Comparison of ENCODE assay signal across 10 cellular contexts in genomic region chr16:75263963-75264445, GRCh38. TPM values are rescaled to one million over a fixed set of nuclear protein-coding genes. Genes with fewer than 3 reads are reported as not detected.
DNase-seq lines count a peak whose midpoint lies in the region; FAIRE-seq and TF ChIP-seq lines count a peak whose summit lies in the region.
"Had no signal": no experiment of that assay in that cellular context is flagged by ENCODE, and none has a peak within 500 bp of the region (broad histone marks: within the 10 kb centered on the region; RNA-seq: fewer than 3 reads in every experiment).

No MANE protein-coding gene starts in this region.

- peaks cover 50% of the 10 kb centered on the region for H3K4me1 Mint-ChIP-seq in nephron

- dilution Hi-C loops in endothelial cell of umbilical vein (cut with MboI; ENCODE audit: extremely low pct_ligation_motif_present, low sequenced_read_pairs): no loop called here

- no peaks in the 10 kb centered on the region for H3K9me3 Mint-ChIP-seq in nephron

- peak overlapping the region; percentile 88 to 99 (median 96) for H3K4me3 Mint-ChIP-seq in nephron

- peak overlapping the region; percentile 91 for H3K4me3 ChIP-seq in AG10803 (ENCODE audit: low read length)
- no peak overlapping the region for H3K4me3 ChIP-seq in NB4 (ENCODE audit: low read depth, low read length)
- H3K4me3 ChIP-seq in endothelial cell of umbilical vein (replicated peaks in 1 of 3; ENCODE audit: insufficient read depth in 1 of 3, low read depth in 1 of 3, low read length in 3 of 3): peak overlapping the region; percentile 82 to 89 (median 88)

- peaks cover 5% of the 10 kb centered on the region for H3K36me3 Mint-ChIP-seq in nephron (ENCODE audit: low read depth)

- BruUV-seq in endothelial cell of umbilical vein (replicated peaks; lab: Mats Ljungman, UMichigan): no TSS peak

- H2AFZ ChIP-seq in endothelial cell of umbilical vein (ENCODE audit: low read depth, low read length): no peak overlapping the region

- peak; percentile 85 for FAIRE-seq in endothelial cell of umbilical vein (lab: Jason Lieb, UNC)
- FAIRE-seq: GM18507 had no signal

- no peaks in the 10 kb centered on the region for H3K9me1 ChIP-seq in endothelial cell of umbilical vein (replicated peaks; ENCODE audit: control insufficient read depth, extremely low read depth, insufficient read depth, low read length)

- peak overlapping the region; percentile 91 to 100 (median 99) for H3K27ac Mint-ChIP-seq in nephron

- no peak for TF ChIP-seq CTCF in AG10803 (conservative IDR thresholded peaks at IDR 0.05; ENCODE audit: low read length)
- TF ChIP-seq CTCF in NB4 (IDR thresholded peaks at IDR 0.05; ENCODE audit: low read depth, low read length): no peak
- no peak for TF ChIP-seq CTCF in endothelial cell of umbilical vein (IDR thresholded peaks at IDR 0.05; ENCODE audit: extremely low read depth in 1 of 2, insufficient read depth in 1 of 2, low read depth in 1 of 2, low read length in 2 of 2)
- no peak for TF ChIP-seq CTCF in nephron (IDR thresholded peaks at IDR 0.05; ENCODE audit: unreplicated experiment in 3 of 3)

- H3K36me3 ChIP-seq in endothelial cell of umbilical vein (ENCODE audit: control insufficient read depth in 2 of 2, extremely low read depth in 1 of 2, insufficient read depth in 2 of 2, low read length in 2 of 2): peaks cover 2 to 5% of the 10 kb centered on the region in 2 experiments

- TF ChIP-seq POLR2A in NB4 (IDR thresholded peaks at IDR 0.05; ENCODE audit: extremely low read depth, insufficient read length): no peak
- TF ChIP-seq POLR2A in endothelial cell of umbilical vein (IDR thresholded peaks at IDR 0.05; ENCODE audit: low read depth, low read length): no peak

- H3K4me1 ChIP-seq in endothelial cell of umbilical vein (ENCODE audit: control insufficient read depth, extremely low read depth, insufficient read depth, low read length): peaks cover 49% of the 10 kb centered on the region

- intact Hi-C loops in endothelial cell of umbilical vein (cut with micrococcal nuclease): loop anchor here (1.0 kb wide), 1 partner anchor 11 kb away; no protein-coding TSS in a partner anchor

- peak overlapping the region; percentile 94 for H3K9ac ChIP-seq in endothelial cell of umbilical vein (replicated peaks; ENCODE audit: extremely low read depth, insufficient read depth, low read length)

- H3K4me2 ChIP-seq in endothelial cell of umbilical vein (ENCODE audit: insufficient read depth, low read length): peak overlapping the region; percentile 89

- H3K9me3 ChIP-seq in endothelial cell of umbilical vein (replicated peaks; ENCODE audit: control insufficient read depth, insufficient read depth, low read length): no peaks in the 10 kb centered on the region

- H3K27me3 ChIP-seq in endothelial cell of umbilical vein (ENCODE audit: control insufficient read depth in 2 of 2, insufficient read depth in 2 of 2, low read length in 2 of 2): no peaks in the 10 kb centered on the region

- POLR2A ChIA-PET in endothelial cell of umbilical vein (lab: Charles Lee): interaction anchor here (1.0 to 2.5 kb wide), 3 partner anchors 13 to 121 kb away, joined by 3 to 8 read pairs (median 6); no protein-coding TSS in a partner anchor

- CTCF ChIA-PET in endothelial cell of umbilical vein (lab: Charles Lee): interaction anchor here (0.6 to 3.2 kb wide), 3 partner anchors 11 to 121 kb away, joined by 3 to 16 read pairs (median 6); no protein-coding TSS in a partner anchor

- no peaks in the 10 kb centered on the region for H4K20me1 ChIP-seq in endothelial cell of umbilical vein (replicated peaks; ENCODE audit: control insufficient read depth, extremely low read depth, insufficient read depth, low read length)

- peaks cover 68% of the 10 kb centered on the region for H3K79me2 ChIP-seq in endothelial cell of umbilical vein (ENCODE audit: control insufficient read depth, insufficient read depth, low read length)

- peak overlapping the region; percentile 93 for H3K27ac ChIP-seq in endothelial cell of umbilical vein (ENCODE audit: insufficient read depth, low read depth, low read length)

- H3K27me3 Mint-ChIP-seq in nephron (ENCODE audit: low read depth): no peaks in the 10 kb centered on the region

- no peak for DNase-seq in AG10803 (ENCODE audit: low read depth)
- peak; percentile 31 for DNase-seq in NB4 (ENCODE audit: low read depth)
- DNase-seq in endothelial cell of umbilical vein (ENCODE audit: low read depth, low spot score): no peak
- no peak for DNase-seq in stimulated activated naive CD4-positive, alpha-beta T cell (lab: John Stamatoyannopoulos, UW)
- DNase-seq in NCI-H146 (lab: John Stamatoyannopoulos, UW): no peak
- DNase-seq in NOMO-1 treated with DMSO at 0.1 percent for 48 hours (lab: John Stamatoyannopoulos, UW; ENCODE audit: unreplicated experiment): no peak
- no peak for DNase-seq in HPDE6-E6E7 (ENCODE audit: extremely low spot score)

TF ChIP-seq in endothelial cell of umbilical vein, 7 proteins besides CTCF, POLR2A, EP300 and RAD21:
- peak; percentile 52 for TF ChIP-seq FOS (IDR thresholded peaks at IDR 0.05; ENCODE audit: borderline replicate concordance, insufficient read depth, low read length)
- TF ChIP-seq JUN (IDR thresholded peaks at IDR 0.05; ENCODE audit: borderline replicate concordance, insufficient read depth, insufficient read length, low read depth): no peak
- TF ChIP-seq, protein P1, sequence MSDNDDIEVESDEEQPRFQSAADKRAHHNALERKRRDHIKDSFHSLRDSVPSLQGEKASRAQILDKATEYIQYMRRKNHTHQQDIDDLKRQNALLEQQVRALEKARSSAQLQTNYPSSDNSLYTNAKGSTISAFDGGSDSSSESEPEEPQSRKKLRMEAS (IDR thresholded peaks at IDR 0.05; ENCODE audit: insufficient read depth, insufficient read length): no peak
- no peak for TF ChIP-seq GATA2 (IDR thresholded peaks at IDR 0.05; ENCODE audit: insufficient read depth, insufficient read length, low read depth, low read length)

RNA-seq across cellular contexts. Expression of gene BCAR1, which starts 12.6 kb away (rescaled TPM):
- 237 and 267 TPM in 2 replicates for total RNA-seq in endothelial cell of umbilical vein
- 171 and 198 TPM in 2 replicates for polyA plus RNA-seq in endothelial cell of umbilical vein
- 110 and 135 TPM in 2 replicates for polyA plus RNA-seq in endothelial cell of umbilical vein (2011; cell fraction: cytosol; rRNA removed)
- polyA plus RNA-seq in endothelial cell of umbilical vein (2011; cell fraction: nucleus; rRNA removed): 257 and 307 TPM in 2 replicates
- polyA plus RNA-seq in endothelial cell of umbilical vein (2012): 194 and 202 TPM in 2 replicates
- polyA minus RNA-seq in endothelial cell of umbilical vein: 91.9 and 139 TPM in 2 replicates
- 24.9 TPM for polyA minus RNA-seq in endothelial cell of umbilical vein (2011; cell fraction: cytosol; rRNA and poly(A)+ RNA removed)
- 131 and 267 TPM in 2 replicates for polyA minus RNA-seq in endothelial cell of umbilical vein (2011; cell fraction: nucleus; rRNA and poly(A)+ RNA removed)
- total RNA-seq: T-helper 2 cell treated with Interferon-gamma antibody and Interleukin-4, amounts not matched to agents 100 ng/mL and 5 ng/mL, for 36 hours had no signal

RNA-seq across cellular contexts. Expression of gene CTRB1, which starts 45.2 kb away (rescaled TPM):
- total RNA-seq in endothelial cell of umbilical vein: not detected in 2 replicates
- polyA plus RNA-seq in endothelial cell of umbilical vein: not detected in 2 replicates
- not detected in 2 replicates for polyA plus RNA-seq in endothelial cell of umbilical vein (2011; cell fraction: cytosol; rRNA removed)
- polyA plus RNA-seq in endothelial cell of umbilical vein (2011; cell fraction: nucleus; rRNA removed): not detected in 2 replicates
- 0.41 TPM in 1 of 2 replicates, not detected in the other for polyA plus RNA-seq in endothelial cell of umbilical vein (2012)
- polyA minus RNA-seq in endothelial cell of umbilical vein: not detected in 2 replicates
- polyA minus RNA-seq in endothelial cell of umbilical vein (2011; cell fraction: cytosol; rRNA and poly(A)+ RNA removed): not detected
- polyA minus RNA-seq in endothelial cell of umbilical vein (2011; cell fraction: nucleus; rRNA and poly(A)+ RNA removed): not detected in 2 replicates
- total RNA-seq: T-helper 2 cell treated with Interferon-gamma antibody and Interleukin-4, amounts not matched to agents 100 ng/mL and 5 ng/mL, for 36 hours had no signal

RNA-seq across cellular contexts. Expression of gene CTRB2, which starts 57.0 kb away (rescaled TPM):
- not detected in 2 replicates for total RNA-seq in endothelial cell of umbilical vein
- not detected in 2 replicates for polyA plus RNA-seq in endothelial cell of umbilical vein
- polyA plus RNA-seq in endothelial cell of umbilical vein (2011; cell fraction: cytosol; rRNA removed): not detected in 2 replicates
- not detected in 2 replicates for polyA plus RNA-seq in endothelial cell of umbilical vein (2011; cell fraction: nucleus; rRNA removed)
- polyA plus RNA-seq in endothelial cell of umbilical vein (2012): 0.15 and 0.16 TPM in 2 replicates
- not detected in 2 replicates for polyA minus RNA-seq in endothelial cell of umbilical vein
- polyA minus RNA-seq in endothelial cell of umbilical vein (2011; cell fraction: cytosol; rRNA and poly(A)+ RNA removed): not detected
- not detected in 2 replicates for polyA minus RNA-seq in endothelial cell of umbilical vein (2011; cell fraction: nucleus; rRNA and poly(A)+ RNA removed)
- total RNA-seq: T-helper 2 cell treated with Interferon-gamma antibody and Interleukin-4, amounts not matched to agents 100 ng/mL and 5 ng/mL, for 36 hours had no signal
